ENCODE assay signal across 14 cellular contexts in genomic region chr3:37962906-37963486, GRCh38. TPM values are rescaled to one million over a fixed set of nuclear protein-coding genes. Genes with fewer than 3 reads are reported as not detected.
A peak's percentile ranks its signal among the peaks of the same experiment; 100 is the strongest.
DNase-seq lines count a peak whose midpoint lies in the region; ATAC-seq, FAIRE-seq and TF ChIP-seq lines count a peak whose summit lies in the region.
"Had no signal": no experiment of that assay in that cellular context is flagged by ENCODE, and none has a peak within 500 bp of the region (broad histone marks: within the 10 kb centered on the region; RNA-seq: fewer than 3 reads in every experiment).

No MANE protein-coding gene starts in this region.

- H3K4me3 ChIP-seq in psoas muscle (no peak overlapping the region), adrenal gland (no peak overlapping the region), mucosa of descending colon (no peak overlapping the region)
- H3K4me3 ChIP-seq: BLaER1 treated with 17β-estradiol and CSF1 and Interleukin-3, amounts not matched to agents 10 nM and 100 nM had no signal

- FAIRE-seq in islet of Langerhans (lab: Jason Lieb, UNC), result peak; percentile 9

- H3K4me1 ChIP-seq in psoas muscle (peaks cover 19% of the 10 kb centered on the region), adrenal gland (replicated peaks in 1 of 2) (peaks cover 0 to 7% of the 10 kb centered on the region in 2 donors), mucosa of descending colon (ENCODE audit: low read depth) (peaks cover 33% of the 10 kb centered on the region)

- ATAC-seq in psoas muscle, result peak; percentile 42 to 77 (median 61)
- ATAC-seq in mucosa of descending colon, result no peak

- no peaks in the 10 kb centered on the region for H3K27me3 ChIP-seq in psoas muscle (ENCODE audit: insufficient read depth in 3 of 3, low read length in 2 of 3)
- H3K27me3 ChIP-seq in adrenal gland, result no peaks in the 10 kb centered on the region
- H3K27me3 ChIP-seq: BLaER1 treated with 17β-estradiol and CSF1 and Interleukin-3, amounts not matched to agents 10 nM and 100 nM had no signal

- TF ChIP-seq CTCF in psoas muscle (IDR thresholded peaks at IDR 0.05) (no peak), adrenal gland (IDR thresholded peaks at IDR 0.05) (no peak), mucosa of descending colon (IDR thresholded peaks at IDR 0.05) (no peak)

- 32 to 58% (median 34%) methylated on average over 6 of the region's 6 CpGs for WGBS in psoas muscle, 3 donors
- 73 to 76% (median 74%) methylated on average over 6 of the region's 6 CpGs for WGBS in adrenal gland, 4 donors

- DNase-seq in GM03348 (ENCODE audit: low spot score) (peak; percentile 67), amniotic epithelial cell (ENCODE audit: low read depth) (peak; percentile 20), psoas muscle (no peak), adrenal gland (no peak), mucosa of descending colon (no peak), NCI-H1436 (lab: John Stamatoyannopoulos, UW) (no peak), NCI-H748 treated with DMSO at 0.1 percent for 48 hours (lab: John Stamatoyannopoulos, UW) (no peak)
- DNase-seq: activated CD4-positive, CD25-positive, alpha-beta regulatory T cell; activated naive CD8-positive, alpha-beta T cell treated with anti-CD3 and anti-CD28 coated beads, Interleukin-2, amount 10 ng/mL, durations not matched to agents 7 days and 5 days; HCEC 1CT; NCI-H226; stimulated activated CD4-positive, alpha-beta T cell treated with anti-CD3 and anti-CD28 coated beads, Interleukin-1b, Interleukin-23, amount 100 ng/mL, for 48 hours had no signal

- intact Hi-C loops in psoas muscle (cut with DNase I) (no loop called here), adrenal gland (cut with DNase I) (no loop called here), mucosa of descending colon (cut with DNase I, micrococcal nuclease) (no loop called here)

- H3K27ac ChIP-seq in psoas muscle (peak overlapping the region; percentile 31), adrenal gland (no peak overlapping the region)
- H3K27ac ChIP-seq: BLaER1 treated with 17β-estradiol and CSF1 and Interleukin-3, amounts not matched to agents 10 nM and 100 nM had no signal

- H3K9me3 ChIP-seq in psoas muscle (no peaks in the 10 kb centered on the region), adrenal gland (replicated peaks in 1 of 3) (no peaks in the 10 kb centered on the region), mucosa of descending colon (no peaks in the 10 kb centered on the region)
- H3K9me3 ChIP-seq: BLaER1 treated with 17β-estradiol and CSF1 and Interleukin-3, amounts not matched to agents 10 nM and 100 nM had no signal

- TF ChIP-seq POLR2A in adrenal gland (IDR thresholded peaks at IDR 0.05), result no peak

- H3K36me3 ChIP-seq in psoas muscle (ENCODE audit: insufficient read depth in 1 of 2, low read depth in 1 of 2) (no peaks in the 10 kb centered on the region), adrenal gland (replicated peaks in 1 of 2) (no peaks in the 10 kb centered on the region), mucosa of descending colon (ENCODE audit: low read depth) (no peaks in the 10 kb centered on the region)
- H3K36me3 ChIP-seq: BLaER1 treated with 17β-estradiol and CSF1 and Interleukin-3, amounts not matched to agents 10 nM and 100 nM had no signal

RNA-seq across cellular contexts. Expression of gene VILL, which starts 27.6 kb away (rescaled TPM):
- total RNA-seq in psoas muscle (1 to 10 TPM in 1 of 4 donors, under 1 TPM in 3; 0.75 to 2.1 (median 0.87) TPM), adrenal gland (1 to 10 TPM; 2.5 to 8.0 (median 6.5) TPM), mucosa of descending colon (100 to 1,000 TPM in 2 of 3 donors, 10 to 100 TPM in 1; 69.7 to 197 (median 150) TPM)
- polyA plus RNA-seq in psoas muscle (1 to 10 TPM in 1 of 3 donors, under 1 TPM in 2; 0.65 to 1.3 (median 0.96) TPM), adrenal gland (10 to 100 TPM in 1 of 3 donors, 1 to 10 TPM in 2; 1.7 to 18.0 (median 9.7) TPM)

Comparison
In these comparisons a context has a peak if more than half of its experiments do, and no peak if none do; other contexts are left out.
1. DNase-seq: peak in GM03348 (single experiment) and amniotic epithelial cell (single experiment); none in psoas muscle (0 of 2), adrenal gland (0 of 7), mucosa of descending colon (0 of 3), NCI-H1436 (single experiment) and NCI-H748 treated with DMSO at 0.1 percent for 48 hours (single experiment).
2. RNA of gene VILL, which starts 27.6 kb away (total RNA-seq): 69.7 to 197 TPM in mucosa of descending colon; 2.5 to 8.0 TPM in adrenal gland and 0.75 to 2.1 TPM in psoas muscle; every median in the first group is over 4 times any median in the second.